Comparison of ENCODE assay signal across 1 cellular context in the genomic region with DNA sequence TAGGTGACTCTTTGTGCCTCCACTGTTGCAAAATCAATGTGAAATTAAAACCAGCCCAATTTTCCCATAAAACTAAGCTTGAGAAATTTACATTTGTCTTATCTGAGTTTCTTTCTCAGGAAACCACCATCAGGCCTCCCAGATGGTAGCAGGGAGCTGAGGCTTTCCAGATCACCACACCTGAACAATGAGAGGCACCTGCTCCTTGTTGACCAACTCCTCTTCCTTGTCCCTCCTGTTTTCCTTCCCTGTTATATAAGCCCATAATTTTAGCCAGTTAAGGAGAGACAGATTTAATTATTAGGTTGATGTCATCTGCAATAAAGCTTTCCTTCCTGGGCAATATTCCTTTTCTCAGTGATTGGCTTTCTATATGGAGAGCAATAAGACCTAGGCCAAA.
TF ChIP-seq lines count a peak whose summit lies in the region.

No MANE protein-coding gene starts in this region.

TF ChIP-seq in SK-N-SH treated with all-trans-retinoic acid at 6 μM for 48 hours, 23 proteins besides CTCF, POLR2A, EP300 and RAD21 (continued from another document):
- TF ChIP-seq, protein P1, sequence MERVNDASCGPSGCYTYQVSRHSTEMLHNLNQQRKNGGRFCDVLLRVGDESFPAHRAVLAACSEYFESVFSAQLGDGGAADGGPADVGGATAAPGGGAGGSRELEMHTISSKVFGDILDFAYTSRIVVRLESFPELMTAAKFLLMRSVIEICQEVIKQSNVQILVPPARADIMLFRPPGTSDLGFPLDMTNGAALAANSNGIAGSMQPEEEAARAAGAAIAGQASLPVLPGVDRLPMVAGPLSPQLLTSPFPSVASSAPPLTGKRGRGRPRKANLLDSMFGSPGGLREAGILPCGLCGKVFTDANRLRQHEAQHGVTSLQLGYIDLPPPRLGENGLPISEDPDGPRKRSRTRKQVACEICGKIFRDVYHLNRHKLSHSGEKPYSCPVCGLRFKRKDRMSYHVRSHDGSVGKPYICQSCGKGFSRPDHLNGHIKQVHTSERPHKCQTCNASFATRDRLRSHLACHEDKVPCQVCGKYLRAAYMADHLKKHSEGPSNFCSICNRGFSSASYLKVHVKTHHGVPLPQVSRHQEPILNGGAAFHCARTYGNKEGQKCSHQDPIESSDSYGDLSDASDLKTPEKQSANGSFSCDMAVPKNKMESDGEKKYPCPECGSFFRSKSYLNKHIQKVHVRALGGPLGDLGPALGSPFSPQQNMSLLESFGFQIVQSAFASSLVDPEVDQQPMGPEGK (CRISPR knock-in tag; IDR thresholded peaks at IDR 0.05; ENCODE audit: borderline replicate concordance) = no peak
- TF ChIP-seq RARB (CRISPR knock-in tag; IDR thresholded peaks at IDR 0.05) = no peak
- no peak for TF ChIP-seq SNAI2 (CRISPR knock-in tag; IDR thresholded peaks at IDR 0.05)
